ENCODE assay signal across 18 cellular contexts in genomic region chr13:50866817-50867640, GRCh38. TPM values are rescaled to one million over a fixed set of nuclear protein-coding genes. Genes with fewer than 3 reads are reported as not detected.
A peak's percentile ranks its signal among the peaks of the same experiment; 100 is the strongest.
DNase-seq lines count a peak whose midpoint lies in the region; ATAC-seq and TF ChIP-seq lines count a peak whose summit lies in the region.
"Had no signal": no experiment of that assay in that cellular context is flagged by ENCODE, and none has a peak within 500 bp of the region (broad histone marks: within the 10 kb centered on the region; RNA-seq: fewer than 3 reads in every experiment).

No MANE protein-coding gene starts in this region.

- H3K4me1 Mint-ChIP-seq in CD4-positive, alpha-beta T cell (ENCODE audit: low read depth), result no peaks in the 10 kb centered on the region
- H3K4me1 Mint-ChIP-seq in neural crest cell, result peaks cover 13% of the 10 kb centered on the region

- H3K27me3 ChIP-seq in CD4-positive, alpha-beta T cell (ENCODE audit: control insufficient read depth, insufficient read depth, low read length), result no peaks in the 10 kb centered on the region
- H3K27me3 ChIP-seq: BE2C, SJSA1 had no signal

- in situ Hi-C loops in astrocyte of the spinal cord (cut with HindIII; ENCODE audit: low sequenced_read_pairs), result no loop called here

- H3K9me3 ChIP-seq in CD4-positive, alpha-beta T cell (ENCODE audit: control insufficient read depth, low read length), result no peaks in the 10 kb centered on the region
- H3K9me3 ChIP-seq: BE2C, SJSA1 had no signal

- H3K4me3 ChIP-seq in HFF-Myc (replicated peaks; ENCODE audit: low read depth, low read length) (no peak overlapping the region), astrocyte of the spinal cord (ENCODE audit: low read depth, low read length) (no peak overlapping the region)
- H3K4me3 ChIP-seq: GM23248, SJSA1 had no signal

- no peaks in the 10 kb centered on the region for H3K27me3 Mint-ChIP-seq in CD4-positive, alpha-beta T cell
- H3K27me3 Mint-ChIP-seq in neural crest cell (ENCODE audit: low read depth), result no peaks in the 10 kb centered on the region

- H3K36me3 Mint-ChIP-seq in CD4-positive, alpha-beta T cell (ENCODE audit: low read depth), result no peaks in the 10 kb centered on the region
- peaks cover 5% of the 10 kb centered on the region for H3K36me3 Mint-ChIP-seq in neural crest cell (ENCODE audit: low read depth)
- H3K36me3 Mint-ChIP-seq: CD8-positive, alpha-beta T cell had no signal

- no peak overlapping the region for H3K4me3 Mint-ChIP-seq in CD4-positive, alpha-beta T cell
- H3K4me3 Mint-ChIP-seq in neural crest cell, result no peak overlapping the region
- H3K4me3 Mint-ChIP-seq: CD8-positive, alpha-beta T cell had no signal

- DNase-seq in CD4-positive, alpha-beta T cell, result no peak
- DNase-seq in HFF-Myc (ENCODE audit: extremely low read depth, low read depth) (peak; percentile 44), astrocyte of the spinal cord (ENCODE audit: low read depth, low spot score) (peak; percentile 5), neural crest cell (ENCODE audit: low read depth, low spot score) (no peak), mucosa of gallbladder (ENCODE audit: low spot score) (no peak), RKO (ENCODE audit: low spot score) (no peak)
- DNase-seq: ACHN; BE2C; CD8-positive, alpha-beta T cell; DMS79; GM23248; KG1; MM.1S; NCI-H1092 treated with DMSO at 0.1 percent for 48 hours; NCI-H187; NCI-H526 treated with DMSO at 0.1 percent for 48 hours had no signal

- H3K27ac ChIP-seq in CD4-positive, alpha-beta T cell (ENCODE audit: low read depth, low read length), result no peak overlapping the region
- H3K27ac ChIP-seq: GM23248, SJSA1 had no signal

- CTCF ChIA-PET in CD4-positive, alpha-beta T cell (lab: Charles Lee), result no interaction called here

- intact Hi-C loops in CD4-positive, alpha-beta T cell (cut with DNase I, micrococcal nuclease), result no loop called here

- ATAC-seq in CD4-positive, alpha-beta T cell (ENCODE audit: poor library complexity), result no peak
- ATAC-seq in GM19351 (IDR thresholded peaks at IDR 0.05; ENCODE audit: unreplicated experiment), result no peak
- ATAC-seq: CD8-positive, alpha-beta T cell had no signal

- peak; percentile 17 for TF ChIP-seq CTCF in CD4-positive, alpha-beta T cell (IDR thresholded peaks at IDR 0.05)
- TF ChIP-seq CTCF in HFF-Myc (IDR thresholded peaks at IDR 0.05; ENCODE audit: low read depth, low read length, missing control alignments) (no peak), astrocyte of the spinal cord (IDR thresholded peaks at IDR 0.05; ENCODE audit: low read depth, low read length) (no peak), neural crest cell (conservative IDR thresholded peaks at IDR 0.05) (no peak)

- H3K9me3 Mint-ChIP-seq in CD4-positive, alpha-beta T cell, result no peaks in the 10 kb centered on the region
- H3K9me3 Mint-ChIP-seq in neural crest cell, result peaks cover 10% of the 10 kb centered on the region
- H3K9me3 Mint-ChIP-seq: CD8-positive, alpha-beta T cell had no signal

- POLR2A ChIA-PET in CD4-positive, alpha-beta T cell (lab: Charles Lee), result no interaction called here

- no peak overlapping the region for H3K27ac Mint-ChIP-seq in CD4-positive, alpha-beta T cell
- H3K27ac Mint-ChIP-seq in neural crest cell (ENCODE audit: unreplicated experiment), result peak overlapping the region; percentile 28
- H3K27ac Mint-ChIP-seq: CD8-positive, alpha-beta T cell had no signal

RNA-seq across cellular contexts. Expression of gene DLEU7, which starts 23.5 kb away (rescaled TPM):
- not detected for total RNA-seq in CD4-positive, alpha-beta T cell
- total RNA-seq in neural crest cell (0.51 and 0.98 TPM in 2 replicates), mucosa of gallbladder (0.60 TPM)
- total RNA-seq: CD8-positive, alpha-beta T cell; GM23248; SJSA1 had no signal

RNA-seq across cellular contexts. Expression of gene RNASEH2B, which starts 42.6 kb away (rescaled TPM):
- total RNA-seq in CD4-positive, alpha-beta T cell, result 10 to 100 TPM; 68.4 to 74.6 TPM
- total RNA-seq in neural crest cell (53.2 and 55.2 TPM in 2 replicates), mucosa of gallbladder (29.8 TPM)

Comparison
In these comparisons a context has a peak if more than half of its experiments do, and no peak if none do; other contexts are left out.
1. DNase-seq: peak in HFF-Myc (single experiment) and astrocyte of the spinal cord (single experiment); none in CD4-positive, alpha-beta T cell (0 of 10), neural crest cell (single experiment), mucosa of gallbladder (single experiment) and RKO (single experiment).